Comparison of ENCODE assay signal across 20 cellular contexts in the genomic region with DNA sequence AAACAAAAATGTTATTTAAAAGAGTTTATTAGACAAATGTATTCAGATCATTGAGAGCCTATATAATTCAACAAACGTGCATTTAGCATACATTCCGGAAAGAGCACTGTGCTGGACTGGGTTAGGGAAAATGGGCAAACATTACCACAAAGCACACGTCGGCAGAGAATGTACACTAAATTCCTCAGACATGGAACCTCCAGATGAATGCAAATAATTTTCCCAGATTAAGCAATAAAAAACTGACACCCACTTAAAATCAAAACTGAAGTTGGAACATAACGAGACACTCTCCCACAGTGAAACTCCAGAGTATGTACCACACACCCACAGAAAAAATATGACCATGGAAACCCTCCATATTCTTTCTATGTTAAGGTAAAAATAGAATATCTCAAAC. TPM values are rescaled to one million over a fixed set of nuclear protein-coding genes. Genes with fewer than 3 reads are reported as not detected.
DNase-seq lines count a peak whose midpoint lies in the region; ATAC-seq, FAIRE-seq and TF ChIP-seq lines count a peak whose summit lies in the region.
"Had no signal": no experiment of that assay in that cellular context is flagged by ENCODE, and none has a peak within 500 bp of the region (broad histone marks: within the 10 kb centered on the region; RNA-seq: fewer than 3 reads in every experiment).

No MANE protein-coding gene starts in this region.

- H3T11ph ChIP-seq in H9 (ENCODE audit: low read length), result no peak overlapping the region

- H4K91ac ChIP-seq in H9 (ENCODE audit: insufficient read length, low read depth, low read length), result no peak overlapping the region

- H3K9me2 ChIP-seq in GM23338 (ENCODE audit: insufficient read depth), result no peaks in the 10 kb centered on the region

- H3K18ac ChIP-seq in H9 (ENCODE audit: insufficient read length, low read depth, low read length), result no peak overlapping the region

- POLR2A ChIA-PET in A549 (lab: Yijun Ruan, JAX), result no interaction called here

- H2BK5ac ChIP-seq in H9 (ENCODE audit: insufficient read length, low read length), result no peak overlapping the region

- no peak overlapping the region for H3K4ac ChIP-seq in H9 (ENCODE audit: low read depth, low read length)

- H3K9ac ChIP-seq in H9 (ENCODE audit: extremely low read depth, insufficient read length, low read length), result no peak overlapping the region
- H3K9ac ChIP-seq: neural progenitor cell had no signal

- H3K27me3 Mint-ChIP-seq in GM23338 (ENCODE audit: insufficient read depth, low read depth, poor library complexity) (peaks cover 3% of the 10 kb centered on the region), chondrocyte (ENCODE audit: low read depth) (no peaks in the 10 kb centered on the region), H9 (ENCODE audit: low read depth) (no peaks in the 10 kb centered on the region)
- H3K27me3 Mint-ChIP-seq in activated T-helper 2 cell treated with anti-CD3 and anti-CD28 coated beads, Interferon-gamma antibody, Interleukin-2, Interleukin-4, amounts not matched to agents 10 μg/mL and 5 μg/mL and 100 μg/mL, durations not matched to agents 14 hours and 24 hours and 36 hours (ENCODE audit: low read depth), result no peaks in the 10 kb centered on the region
- H3K27me3 Mint-ChIP-seq in activated CD4-positive, alpha-beta T cell treated with anti-CD3 and anti-CD28 coated beads, Interleukin-2, amount 10 ng/mL, durations not matched to agents 24 days and 14 days, result no peaks in the 10 kb centered on the region
- H3K27me3 Mint-ChIP-seq: central memory CD8-positive, alpha-beta T cell had no signal

- no peaks in the 10 kb centered on the region for H3K36me3 ChIP-seq in GM23338 (ENCODE audit: insufficient read depth)
- H3K36me3 ChIP-seq: neural progenitor cell, thoracic aorta had no signal

- no peaks in the 10 kb centered on the region for H3K9me3 Mint-ChIP-seq in GM23338
- H3K9me3 Mint-ChIP-seq in chondrocyte (ENCODE audit: low read depth), result no peaks in the 10 kb centered on the region
- no peaks in the 10 kb centered on the region for H3K9me3 Mint-ChIP-seq in activated T-helper 2 cell treated with anti-CD3 and anti-CD28 coated beads, Interferon-gamma antibody, Interleukin-2, Interleukin-4, amounts not matched to agents 10 μg/mL and 5 μg/mL and 100 μg/mL, durations not matched to agents 14 hours and 24 hours and 36 hours
- no peaks in the 10 kb centered on the region for H3K9me3 Mint-ChIP-seq in activated CD4-positive, alpha-beta T cell treated with anti-CD3 and anti-CD28 coated beads, Interleukin-2, amount 10 ng/mL, durations not matched to agents 24 days and 14 days
- no peaks in the 10 kb centered on the region for H3K9me3 Mint-ChIP-seq in H9
- H3K9me3 Mint-ChIP-seq: central memory CD8-positive, alpha-beta T cell; neural progenitor cell had no signal

- H3K9me3 ChIP-seq in A549, result no peaks in the 10 kb centered on the region
- H3K9me3 ChIP-seq in H9 (ENCODE audit: control insufficient read depth, low read depth, low read length), result no peaks in the 10 kb centered on the region
- H3K9me3 ChIP-seq: spleen, thoracic aorta had no signal

- H3K4me1 ChIP-seq in A549 (peaks cover 46% of the 10 kb centered on the region; the same call in 2 of the 3 replicates), GM23338 (ENCODE audit: insufficient read depth) (peaks cover 9% of the 10 kb centered on the region; the same call in 1 of the 2 replicates), H9 (ENCODE audit: insufficient read depth, low read length) (no peaks in the 10 kb centered on the region)

- H3F3A ChIP-seq in GM23338 (replicated peaks; ENCODE audit: low read depth), result no peaks in the 10 kb centered on the region

- H2AK5ac ChIP-seq in H9 (ENCODE audit: insufficient read length, low read length), result no peak overlapping the region

- peaks cover 2% of the 10 kb centered on the region for H3K79me1 ChIP-seq in H9 (ENCODE audit: insufficient read depth, low read depth, low read length, poor library complexity, severe bottlenecking)

- intact Hi-C loops in activated T-helper 2 cell treated with anti-CD3 and anti-CD28 coated beads, Interferon-gamma antibody, Interleukin-2, Interleukin-4, amounts not matched to agents 10 μg/mL and 5 μg/mL and 100 μg/mL, durations not matched to agents 14 hours and 24 hours and 36 hours (cut with micrococcal nuclease), result no loop called here
- intact Hi-C loops in activated CD4-positive, alpha-beta T cell treated with anti-CD3 and anti-CD28 coated beads, Interleukin-2, amount 10 ng/mL, durations not matched to agents 24 days and 14 days (cut with micrococcal nuclease), result no loop called here

- no peak overlapping the region for H3K23ac ChIP-seq in H9 (ENCODE audit: insufficient read length, low read depth, low read length)

- no peak for TF ChIP-seq POLR2A in A549 (IDR thresholded peaks at IDR 0.05; ENCODE audit: low read length)

- peak overlapping the region; percentile 28 for H3K4me2 ChIP-seq in A549
- no peak overlapping the region for H3K4me2 ChIP-seq in GM23338
- H3K4me2 ChIP-seq in H9 (ENCODE audit: insufficient read depth, insufficient read length, low read length), result no peak overlapping the region
- H3K4me2 ChIP-seq: neural progenitor cell had no signal

- H4K5ac ChIP-seq in H9 (ENCODE audit: insufficient read length, low read depth, low read length), result no peak overlapping the region

- H3K14ac ChIP-seq in H9 (ENCODE audit: insufficient read depth, low read length), result no peak overlapping the region

- FAIRE-seq in A549 (lab: Jason Lieb, UNC), result no peak
- FAIRE-seq: H1 had no signal

- no peak for ATAC-seq in A549
- ATAC-seq in GM23338, result no peak
- ATAC-seq in HG02798 (IDR thresholded peaks at IDR 0.05; ENCODE audit: poor library complexity, unreplicated experiment), result no peak

- H3K79me2 ChIP-seq in GM23338 (replicated peaks; ENCODE audit: insufficient read depth) (peaks cover 85% of the 10 kb centered on the region), H9 (ENCODE audit: insufficient read depth, low read length) (peaks cover 5% of the 10 kb centered on the region; the same call in 1 of the 2 replicates)

- TF ChIP-seq CTCF in A549 (IDR thresholded peaks at IDR 0.05), result no peak
- no peak for TF ChIP-seq CTCF in GM23338 (conservative IDR thresholded peaks at IDR 0.05; ENCODE audit: low read depth in 2 of 2)
- TF ChIP-seq CTCF in chondrocyte (IDR thresholded peaks at IDR 0.05), result no peak
- no peak for TF ChIP-seq CTCF in H9 (conservative IDR thresholded peaks at IDR 0.05)

- H3K4me1 Mint-ChIP-seq in GM23338 (peaks cover 5% of the 10 kb centered on the region; the same call in 2 of the 3 replicates), chondrocyte (ENCODE audit: low read depth) (peaks cover 60% of the 10 kb centered on the region), H9 (peaks cover 7 to 11% of the 10 kb centered on the region in 2 experiments)
- H3K4me1 Mint-ChIP-seq in activated T-helper 2 cell treated with anti-CD3 and anti-CD28 coated beads, Interferon-gamma antibody, Interleukin-2, Interleukin-4, amounts not matched to agents 10 μg/mL and 5 μg/mL and 100 μg/mL, durations not matched to agents 14 hours and 24 hours and 36 hours (ENCODE audit: low read depth), result peaks cover 34% of the 10 kb centered on the region
- H3K4me1 Mint-ChIP-seq in activated CD4-positive, alpha-beta T cell treated with anti-CD3 and anti-CD28 coated beads, Interleukin-2, amount 10 ng/mL, durations not matched to agents 24 days and 14 days, result peaks cover 29% of the 10 kb centered on the region

- no peak overlapping the region for H2BK15ac ChIP-seq in H9 (ENCODE audit: low read depth, low read length)

- H3K4me3 ChIP-seq in A549, result no peak overlapping the region
- no peak overlapping the region for H3K4me3 ChIP-seq in GM23338
- H3K4me3 ChIP-seq: neural progenitor cell, spleen, thoracic aorta had no signal

- no peaks in the 10 kb centered on the region for H3K23me2 ChIP-seq in H9 (ENCODE audit: insufficient read length, low read depth, low read length, poor library complexity, severe bottlenecking)

- TF ChIP-seq RAD21 in A549 (conservative IDR thresholded peaks at IDR 0.05 in 1 of 2, IDR thresholded peaks at IDR 0.05 in 1 of 2), result no peak

- H2BK20ac ChIP-seq in H9 (ENCODE audit: low read depth, low read length, poor library complexity, severe bottlenecking), result no peak overlapping the region

- no peak overlapping the region for H4K8ac ChIP-seq in H9 (replicated peaks; ENCODE audit: insufficient read length, low read depth, low read length)

- no peak overlapping the region for H3K27ac ChIP-seq in A549
- H3K27ac ChIP-seq in GM23338 (ENCODE audit: low read depth), result no peak overlapping the region
- H3K27ac ChIP-seq in H9 (ENCODE audit: insufficient read length, low read depth, low read length), result no peak overlapping the region
- H3K27ac ChIP-seq: neural progenitor cell, spleen, thoracic aorta had no signal

- CTCF ChIA-PET in A549 (lab: Yijun Ruan, JAX), result interaction anchor here (1.2 kb wide), 1 partner anchor 1010 kb away, joined by 3 read pairs; no protein-coding TSS in a partner anchor

- 53% methylated on average over 5 of the region's 5 CpGs for WGBS in A549 (ENCODE audit: missing lambda C conversion rate)
- no CpG with 5 or more reads among the region's 5 CpGs for WGBS in H9 (ENCODE audit: extremely low coverage, insufficient read length, low lambda C conversion rate)

- H2AFZ ChIP-seq in GM23338 (no peak overlapping the region), H9 (ENCODE audit: low read length) (no peak overlapping the region)
- H2AFZ ChIP-seq: neural progenitor cell had no signal

- no peaks in the 10 kb centered on the region for H3K27me3 ChIP-seq in GM23338 (ENCODE audit: insufficient read depth)
- H3K27me3 ChIP-seq in H9 (ENCODE audit: insufficient read depth, low read length), result no peaks in the 10 kb centered on the region
- H3K27me3 ChIP-seq: neural progenitor cell, spleen had no signal

- no peak overlapping the region for H3K4me3 Mint-ChIP-seq in GM23338
- peak overlapping the region; percentile 3 for H3K4me3 Mint-ChIP-seq in chondrocyte (ENCODE audit: unreplicated experiment)
- H3K4me3 Mint-ChIP-seq in activated T-helper 2 cell treated with anti-CD3 and anti-CD28 coated beads, Interferon-gamma antibody, Interleukin-2, Interleukin-4, amounts not matched to agents 10 μg/mL and 5 μg/mL and 100 μg/mL, durations not matched to agents 14 hours and 24 hours and 36 hours (ENCODE audit: low read depth), result no peak overlapping the region
- no peak overlapping the region for H3K4me3 Mint-ChIP-seq in activated CD4-positive, alpha-beta T cell treated with anti-CD3 and anti-CD28 coated beads, Interleukin-2, amount 10 ng/mL, durations not matched to agents 24 days and 14 days
- H3K4me3 Mint-ChIP-seq in H9, result no peak overlapping the region
- H3K4me3 Mint-ChIP-seq: CD14-positive monocyte; central memory CD8-positive, alpha-beta T cell; neural progenitor cell had no signal

- no peak overlapping the region for H2BK12ac ChIP-seq in H9 (ENCODE audit: insufficient read length, low read depth, low read length)

- H4K20me1 ChIP-seq in GM23338 (replicated peaks; ENCODE audit: insufficient read depth), result peaks cover 10% of the 10 kb centered on the region; the same call in 1 of the 2 replicates
- no peaks in the 10 kb centered on the region for H4K20me1 ChIP-seq in H9 (ENCODE audit: control insufficient read depth, insufficient read depth, insufficient read length)

- no peak for DNase-seq in A549 (ENCODE audit: low read depth in 1 of 2, low spot score in 1 of 2)
- no peak for DNase-seq in GM23338 (ENCODE audit: low spot score)
- no peak for DNase-seq in chondrocyte (ENCODE audit: low spot score)
- DNase-seq in middle frontal gyrus (ENCODE audit: extremely low spot score, low spot score), result peak; percentile 43
- no peak for DNase-seq in activated T-helper 2 cell treated with anti-CD3 and anti-CD28 coated beads, Interferon-gamma antibody, Interleukin-2, Interleukin-4, amounts not matched to agents 10 μg/mL and 5 μg/mL and 100 μg/mL, durations not matched to agents 14 hours and 24 hours and 36 hours (ENCODE audit: low spot score)
- DNase-seq in activated CD4-positive, alpha-beta T cell treated with anti-CD3 and anti-CD28 coated beads, Interleukin-2, amount 10 ng/mL, durations not matched to agents 24 days and 14 days, result no peak
- DNase-seq in H9, result no peak
- DNase-seq: ACHN; effector CD8-positive, alpha-beta T cell; Kasumi-1; kidney; mesendoderm; NCI-H748 treated with DMSO at 0.1 percent for 48 hours; spleen had no signal

- H3K27ac Mint-ChIP-seq in GM23338 (peak overlapping the region; percentile 27; the same call in 1 of the 2 replicates), chondrocyte (ENCODE audit: unreplicated experiment) (peak overlapping the region; percentile 77), H9 (no peak overlapping the region; a peak in 1 of 7 replicates)
- H3K27ac Mint-ChIP-seq in activated T-helper 2 cell treated with anti-CD3 and anti-CD28 coated beads, Interferon-gamma antibody, Interleukin-2, Interleukin-4, amounts not matched to agents 10 μg/mL and 5 μg/mL and 100 μg/mL, durations not matched to agents 14 hours and 24 hours and 36 hours, result no peak overlapping the region
- no peak overlapping the region for H3K27ac Mint-ChIP-seq in activated CD4-positive, alpha-beta T cell treated with anti-CD3 and anti-CD28 coated beads, Interleukin-2, amount 10 ng/mL, durations not matched to agents 24 days and 14 days
- H3K27ac Mint-ChIP-seq: neural progenitor cell had no signal

- H2BK120ac ChIP-seq in H9 (ENCODE audit: low read depth, low read length, poor library complexity, severe bottlenecking), result no peak overlapping the region

- H3K36me3 Mint-ChIP-seq in GM23338 (ENCODE audit: low read depth) (no peaks in the 10 kb centered on the region), chondrocyte (ENCODE audit: low read depth) (peaks cover 1% of the 10 kb centered on the region), H9 (ENCODE audit: insufficient read depth in 1 of 3, low read depth in 3 of 3) (no peaks in the 10 kb centered on the region; a peak in 1 of 7 replicates)
- peaks cover 5% of the 10 kb centered on the region for H3K36me3 Mint-ChIP-seq in activated T-helper 2 cell treated with anti-CD3 and anti-CD28 coated beads, Interferon-gamma antibody, Interleukin-2, Interleukin-4, amounts not matched to agents 10 μg/mL and 5 μg/mL and 100 μg/mL, durations not matched to agents 14 hours and 24 hours and 36 hours (ENCODE audit: low read depth)
- peaks cover 18% of the 10 kb centered on the region for H3K36me3 Mint-ChIP-seq in activated CD4-positive, alpha-beta T cell treated with anti-CD3 and anti-CD28 coated beads, Interleukin-2, amount 10 ng/mL, durations not matched to agents 24 days and 14 days (ENCODE audit: low read depth)

- no peak overlapping the region for H3K56ac ChIP-seq in H9 (ENCODE audit: insufficient read length, low read depth, low read length)

- TF ChIP-seq EP300 in A549 (IDR thresholded peaks at IDR 0.05), result no peak

RNA-seq across cellular contexts. Expression of a gene that starts 4.8 kb away (rescaled TPM):
- polyA plus RNA-seq in A549 (2011; rRNA removed), result 15.0 and 18.8 TPM in 2 replicates
- polyA plus RNA-seq in A549 (2012; cell fraction: cytosol; rRNA removed), result 1.7 and 2.7 TPM in 2 replicates
- polyA plus RNA-seq in A549 (2012; cell fraction: nucleus; rRNA removed), result 1.6 and 2.1 TPM in 2 replicates
- 6.4 to 7.5 TPM (median 7.2 TPM) in 3 replicates for polyA plus RNA-seq in A549 (2017; fragmentation: RNase III; extraction: RNeasy Plus Mini Kit Qiagen cat#74134 plus additional on column Dnase treatment)
- polyA minus RNA-seq in A549 (2011; rRNA and poly(A)+ RNA removed), result 29.9 and 31.0 TPM in 2 replicates
- 18.6 and 18.9 TPM in 2 replicates for total RNA-seq in GM23338 (2014; rRNA removed; shearing (Covaris generic))
- polyA plus RNA-seq in GM23338 (2016; fragmentation: Nextera tagmentation; extraction: Ambion mirVana), result 20.2 and 28.3 TPM in 2 replicates
- total RNA-seq in chondrocyte, result 54.3 to 78.5 TPM (median 55.3 TPM) in 3 replicates
- 33.5 and 37.0 TPM in 2 replicates for total RNA-seq in activated T-helper 2 cell treated with anti-CD3 and anti-CD28 coated beads, Interferon-gamma antibody, Interleukin-2, Interleukin-4, amounts not matched to agents 10 μg/mL and 5 μg/mL and 100 μg/mL, durations not matched to agents 14 hours and 24 hours and 36 hours
- total RNA-seq in activated CD4-positive, alpha-beta T cell treated with anti-CD3 and anti-CD28 coated beads, Interleukin-2, amount 10 ng/mL, durations not matched to agents 24 days and 14 days, result 38.1 and 40.0 TPM in 2 replicates
- total RNA-seq in H9 (2021), result 23.6 and 24.7 TPM in 2 replicates

Comparison
In these comparisons a context has a peak if more than half of its experiments do, and no peak if none do; other contexts are left out.
1. H3K27ac Mint-ChIP-seq: peak in GM23338 (single experiment) and chondrocyte (single experiment); none in activated T-helper 2 cell treated with anti-CD3 and anti-CD28 coated beads, Interferon-gamma antibody, Interleukin-2, Interleukin-4, amounts not matched to agents 10 μg/mL and 5 μg/mL and 100 μg/mL, durations not matched to agents 14 hours and 24 hours and 36 hours (single experiment), activated CD4-positive, alpha-beta T cell treated with anti-CD3 and anti-CD28 coated beads, Interleukin-2, amount 10 ng/mL, durations not matched to agents 24 days and 14 days (single experiment) and H9 (0 of 3).